26 cellular contexts compared by ENCODE assay signal in the genomic region with DNA sequence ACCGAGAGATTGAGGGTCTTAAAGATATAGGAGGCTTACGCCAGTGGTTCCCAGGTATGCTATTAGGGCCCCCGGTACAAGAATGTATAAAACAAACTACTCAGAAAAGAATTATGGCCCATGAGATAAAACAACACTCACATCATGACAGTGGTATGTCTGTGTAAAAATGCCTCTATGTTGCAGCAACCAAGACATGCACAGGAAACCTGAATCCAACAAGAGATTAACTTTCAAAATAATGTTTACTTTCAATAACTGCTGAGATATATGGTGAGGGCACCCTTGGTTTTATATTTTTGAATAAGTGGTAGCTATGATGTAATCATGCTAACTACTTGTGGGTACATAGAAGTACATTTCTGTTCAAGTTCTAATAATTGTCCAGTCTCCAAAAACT.
DNase-seq lines count a peak whose midpoint lies in the region; ATAC-seq and TF ChIP-seq lines count a peak whose summit lies in the region.
"Had no signal": no experiment of that assay in that cellular context is flagged by ENCODE, and none has a peak within 500 bp of the region (broad histone marks: within the 10 kb centered on the region; RNA-seq: fewer than 3 reads in every experiment).

No MANE protein-coding gene starts in this region.

- TF ChIP-seq CTCF in fibroblast of villous mesenchyme (IDR thresholded peaks at IDR 0.05; ENCODE audit: insufficient read depth, low read depth, low read length): no peak
- TF ChIP-seq CTCF in psoas muscle (IDR thresholded peaks at IDR 0.05): no peak
- no peak for TF ChIP-seq CTCF in tibial nerve (IDR thresholded peaks at IDR 0.05)

- H3K27ac Mint-ChIP-seq in T-helper 17 cell: peak overlapping the region; percentile 1
- H3K27ac Mint-ChIP-seq: activated CD4-positive, alpha-beta T cell treated with anti-CD3 and anti-CD28 coated beads, Interleukin-2, amount 10 ng/mL, durations not matched to agents 7 days and 5 days; activated naive CD8-positive, alpha-beta T cell treated with anti-CD3 and anti-CD28 coated beads, Interleukin-2, amount 10 ng/mL, durations not matched to agents 7 days and 5 days; T-helper 2 cell treated with Interferon-gamma antibody and Interleukin-4, amounts not matched to agents 5 μg/mL and 100 μg/mL, for 36 hours had no signal

- H3K4me3 ChIP-seq in fibroblast of villous mesenchyme (ENCODE audit: low read depth, low read length) (no peak overlapping the region), psoas muscle (peak overlapping the region; percentile 8), tibial nerve (no peak overlapping the region)
- H3K4me3 ChIP-seq: BLaER1, left lung had no signal

- ATAC-seq in T-helper 17 cell (no peak), psoas muscle (no peak), GM21360 (IDR thresholded peaks at IDR 0.05; ENCODE audit: unreplicated experiment) (no peak)
- ATAC-seq: foreskin keratinocyte; left lung; naive thymus-derived CD8-positive, alpha-beta T cell; SK-N-SH treated with all-trans-retinoic acid at 6 μM for 48 hours had no signal

- H3K27me3 ChIP-seq in psoas muscle (ENCODE audit: insufficient read depth in 3 of 3, low read length in 2 of 3) (no peaks in the 10 kb centered on the region), tibial nerve (no peaks in the 10 kb centered on the region)
- H3K27me3 ChIP-seq: BLaER1, foreskin keratinocyte, left lung had no signal

- H3K36me3 Mint-ChIP-seq in T-helper 17 cell (ENCODE audit: low read depth): peaks cover 10% of the 10 kb centered on the region

- H3K4me1 ChIP-seq in psoas muscle: peaks cover 72% of the 10 kb centered on the region
- H3K4me1 ChIP-seq in tibial nerve: peaks cover 0 to 60% (median 12%) of the 10 kb centered on the region in 4 donors

- no peaks in the 10 kb centered on the region for H3K27me3 Mint-ChIP-seq in T-helper 17 cell
- H3K27me3 Mint-ChIP-seq: activated CD4-positive, alpha-beta T cell treated with anti-CD3 and anti-CD28 coated beads, Interleukin-2, amount 10 ng/mL, durations not matched to agents 7 days and 5 days; activated naive CD8-positive, alpha-beta T cell treated with anti-CD3 and anti-CD28 coated beads, Interleukin-2, amount 10 ng/mL, durations not matched to agents 7 days and 5 days; naive thymus-derived CD8-positive, alpha-beta T cell had no signal

- H3K4me1 Mint-ChIP-seq in T-helper 17 cell: peaks cover 29% of the 10 kb centered on the region

- H3K27ac ChIP-seq in psoas muscle (peak overlapping the region; percentile 77), tibial nerve (no peak overlapping the region)
- H3K27ac ChIP-seq: BLaER1, foreskin keratinocyte, left lung, VCaP had no signal

- 74 to 90% (median 85%) methylated on average over 3 of the region's 3 CpGs for WGBS in psoas muscle, 3 donors
- WGBS in tibial nerve, 2 donors: 80 to 86% methylated on average over 3 of the region's 3 CpGs

- H3K4me3 Mint-ChIP-seq in T-helper 17 cell: no peak overlapping the region
- H3K4me3 Mint-ChIP-seq: activated CD4-positive, alpha-beta T cell treated with anti-CD3 and anti-CD28 coated beads, Interleukin-2, amount 10 ng/mL, durations not matched to agents 7 days and 5 days; activated naive CD8-positive, alpha-beta T cell treated with anti-CD3 and anti-CD28 coated beads, Interleukin-2, amount 10 ng/mL, durations not matched to agents 7 days and 5 days; naive thymus-derived CD8-positive, alpha-beta T cell; T-helper 2 cell treated with Interferon-gamma antibody and Interleukin-4, amounts not matched to agents 5 μg/mL and 100 μg/mL, for 36 hours had no signal

- peak; percentile 57 for DNase-seq in EH (ENCODE audit: low read depth)
- no peak for DNase-seq in T-helper 17 cell
- DNase-seq in fibroblast of villous mesenchyme (ENCODE audit: low read depth): peak; percentile 83
- DNase-seq in psoas muscle: no peak
- DNase-seq in cortex of kidney (lab: John Stamatoyannopoulos, UW): no peak
- DNase-seq in tibial nerve (ENCODE audit: low spot score in 2 of 2): no peak
- DNase-seq: ACHN; activated CD4-positive, alpha-beta T cell treated with anti-CD3 and anti-CD28 coated beads, Interleukin-2, amount 10 ng/mL, durations not matched to agents 7 days and 5 days; activated naive CD8-positive, alpha-beta T cell treated with anti-CD3 and anti-CD28 coated beads, Interleukin-2, amount 10 ng/mL, durations not matched to agents 7 days and 5 days; COR-L47; DND-41; effector CD8-positive, alpha-beta T cell; erythroblast; foreskin keratinocyte; left lung; midbrain; naive thymus-derived CD8-positive, alpha-beta T cell; NCI-H1048; NCI-H187 treated with DMSO at 0.1 percent for 48 hours; NCI-H345; NCI-H748 treated with DMSO at 0.1 percent for 48 hours had no signal

- H3K36me3 ChIP-seq in psoas muscle (ENCODE audit: insufficient read depth in 1 of 2, low read depth in 1 of 2) (peaks cover 4 to 26% of the 10 kb centered on the region in 2 donors), tibial nerve (peaks cover 0 to 37% (median 0%) of the 10 kb centered on the region in 3 donors)

- H3K9me3 ChIP-seq in T-helper 17 cell (ENCODE audit: control insufficient read depth, low read length, poor library complexity, severe bottlenecking) (no peaks in the 10 kb centered on the region), psoas muscle (no peaks in the 10 kb centered on the region), tibial nerve (no peaks in the 10 kb centered on the region)
- H3K9me3 ChIP-seq: BLaER1, left lung had no signal

- TF ChIP-seq EP300 in tibial nerve (IDR thresholded peaks at IDR 0.05): no peak

- intact Hi-C loops in psoas muscle (cut with DNase I): loop anchor here in 1 of 2 donors (10.0 kb wide), 1 partner anchor 174 kb away; no protein-coding TSS in a partner anchor

- no peak for TF ChIP-seq POLR2A in tibial nerve (IDR thresholded peaks at IDR 0.05)

Comparison
In these comparisons a context has a peak if more than half of its experiments do, and no peak if none do; other contexts are left out.
1. DNase-seq: peak in EH (single experiment) and fibroblast of villous mesenchyme (single experiment); none in T-helper 17 cell (0 of 3), psoas muscle (0 of 2), cortex of kidney (single experiment) and tibial nerve (0 of 2).